Comparison of ENCODE assay signal across 8 cellular contexts in the genomic region with DNA sequence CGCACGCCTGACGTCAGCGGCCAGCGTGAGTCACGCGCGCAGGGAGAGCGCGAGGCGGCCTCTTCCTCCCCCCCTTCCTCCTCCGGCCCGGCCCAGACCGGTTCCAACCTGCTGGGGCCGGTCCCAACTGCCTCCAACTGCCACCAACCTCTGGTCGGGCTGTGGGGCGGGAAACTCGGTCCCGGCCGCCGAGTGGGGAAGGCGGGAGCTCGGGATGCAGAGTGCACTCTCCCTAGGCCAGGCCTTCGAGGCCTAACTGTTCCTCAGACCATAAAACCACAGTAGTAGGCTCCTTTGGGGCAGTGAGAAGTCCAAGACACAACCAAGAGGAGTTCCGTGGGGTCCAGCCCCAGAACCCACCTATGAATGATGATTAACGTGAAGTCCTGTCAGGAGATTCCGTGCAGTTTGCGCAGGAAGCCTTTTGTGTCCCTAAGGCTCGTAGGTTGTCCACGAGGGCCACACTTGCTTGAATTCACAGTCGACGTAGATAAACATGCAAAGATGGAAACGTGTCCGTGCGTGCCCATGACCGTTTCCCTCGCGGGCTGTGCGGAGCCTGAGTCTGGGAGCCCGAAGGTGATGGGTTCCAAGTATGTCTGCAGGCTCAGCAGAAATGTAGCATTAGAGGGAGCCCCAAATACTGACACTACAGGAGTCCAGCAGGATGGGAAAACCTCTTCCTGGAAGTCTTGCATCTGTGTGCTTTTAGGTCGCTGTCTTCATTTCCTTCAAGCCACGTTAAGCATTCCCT. TPM values are rescaled to one million over a fixed set of nuclear protein-coding genes. Genes with fewer than 3 reads are reported as not detected.
DNase-seq lines count a peak whose midpoint lies in the region; ATAC-seq, FAIRE-seq and TF ChIP-seq lines count a peak whose summit lies in the region.

No MANE protein-coding gene starts in this region.

- H3K4me1 ChIP-seq in mucosa of stomach (ENCODE audit: control insufficient read depth, insufficient read depth, low read length) = peaks cover 33% of the 10 kb centered on the region

- ATAC-seq in HG03439 (IDR thresholded peaks at IDR 0.05; ENCODE audit: unreplicated experiment) = peak; percentile 57

- no peaks in the 10 kb centered on the region for H3K9me3 Mint-ChIP-seq in CD14-positive monocyte

- peak overlapping the region; percentile 70 to 86 for H3K4me3 Mint-ChIP-seq in CD14-positive monocyte

- peak overlapping the region; percentile 97 to 99 (median 98) for H3K27ac Mint-ChIP-seq in CD14-positive monocyte

- intact Hi-C loops in CD14-positive monocyte (cut with micrococcal nuclease) = loop anchor here in 1 of 2 donors (10.0 kb wide), 1 partner anchor 190 kb away; a partner anchor contains a TSS

- TF ChIP-seq POLR2A in erythroblast (IDR thresholded peaks at IDR 0.05; ENCODE audit: low read length) = peak; percentile 83

- peak; percentile 23 for FAIRE-seq in GM19239 (lab: Jason Lieb, UNC)

- no peak for TF ChIP-seq CTCF in CD14-positive monocyte (IDR thresholded peaks at IDR 0.05)

- H3K4me1 Mint-ChIP-seq in CD14-positive monocyte = peaks cover 40% of the 10 kb centered on the region

- H3K36me3 ChIP-seq in mucosa of stomach (ENCODE audit: control insufficient read depth, insufficient read depth, low read length) = no peaks in the 10 kb centered on the region

- H3K4me3 ChIP-seq in mucosa of stomach (ENCODE audit: low read length) = peak overlapping the region; percentile 56

- H3K27me3 Mint-ChIP-seq in CD14-positive monocyte (ENCODE audit: low read depth in 3 of 3) = no peaks in the 10 kb centered on the region

- H3K27me3 ChIP-seq in mucosa of stomach (ENCODE audit: control insufficient read depth, insufficient read depth, low read length) = no peaks in the 10 kb centered on the region

- no peaks in the 10 kb centered on the region for H3K36me3 Mint-ChIP-seq in CD14-positive monocyte

- DNase-seq in CD14-positive monocyte (ENCODE audit: low spot score) = peak; percentile 93
- DNase-seq in GM19239 (ENCODE audit: insufficient read length, low spot score) = no peak
- peak; percentile 97 for DNase-seq in NCI-H774 (lab: John Stamatoyannopoulos, UW)
- peak; percentile 76 for DNase-seq in activated CD8-positive, alpha-beta memory T cell treated with anti-CD3 and anti-CD28 coated beads, Interleukin-2, amount 50 U/mL, for 24 hours (ENCODE audit: extremely low read depth)
- peak; percentile 97 to 98 for DNase-seq in erythroblast (lab: John Stamatoyannopoulos, UW)
- DNase-seq in stimulated activated CD8-positive, alpha-beta memory T cell treated with anti-CD3 and anti-CD28 coated beads, Interleukin-7, amount 100 ng/mL, for 24 hours (ENCODE audit: low read depth) = peak; percentile 79

- H3K9ac ChIP-seq in mucosa of stomach (ENCODE audit: low read length) = peak overlapping the region; percentile 82

- H3K9me3 ChIP-seq in mucosa of stomach (ENCODE audit: control insufficient read depth, low read length) = no peaks in the 10 kb centered on the region

RNA-seq across cellular contexts. Expression of a gene that starts 0.6 kb away (rescaled TPM):
- polyA plus RNA-seq in CD14-positive monocyte = 1 to 10 TPM; 6.3 to 7.8 TPM

RNA-seq across cellular contexts. Expression of a gene that starts 20.2 kb away (rescaled TPM):
- 100 to 1,000 TPM in 1 of 2 donors, 10 to 100 TPM in 1; 84.3 to 108 TPM for polyA plus RNA-seq in CD14-positive monocyte

RNA-seq across cellular contexts. Expression of a gene that starts 59.0 kb away (rescaled TPM):
- polyA plus RNA-seq in CD14-positive monocyte = 10 to 100 TPM; 28.4 to 53.3 TPM
